In the genomic region with DNA sequence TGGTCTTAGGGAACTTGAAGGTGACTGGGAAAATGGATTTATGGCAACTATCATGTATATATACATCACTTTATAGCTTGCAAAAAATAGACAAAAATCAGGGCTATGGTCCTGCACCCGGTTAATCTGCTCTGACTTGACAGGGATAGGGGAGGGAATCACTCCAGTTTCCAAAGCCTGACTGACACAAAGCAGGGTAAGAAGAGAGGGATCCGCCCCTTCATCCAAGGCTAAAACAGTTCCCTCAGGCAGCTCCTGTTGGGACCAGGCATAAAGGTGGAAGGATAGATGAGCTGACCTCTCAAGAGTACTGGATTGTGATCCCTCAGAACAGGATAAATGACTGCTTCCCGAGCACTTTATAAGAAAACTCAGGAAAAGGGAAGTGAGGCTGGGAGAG, we compare ENCODE assay signal across 10 cellular contexts. TPM values are rescaled to one million over a fixed set of nuclear protein-coding genes. Genes with fewer than 3 reads are reported as not detected.
DNase-seq lines count a peak whose midpoint lies in the region; ATAC-seq, FAIRE-seq and TF ChIP-seq lines count a peak whose summit lies in the region.
"Had no signal": no experiment of that assay in that cellular context is flagged by ENCODE, and none has a peak within 500 bp of the region (broad histone marks: within the 10 kb centered on the region; RNA-seq: fewer than 3 reads in every experiment).

No MANE protein-coding gene starts in this region.

- 58% methylated on average over 3 of the region's 3 CpGs for WGBS in SK-N-SH (ENCODE audit: low lambda C conversion rate)
- WGBS in hepatocyte (ENCODE audit: low lambda C conversion rate, missing lambda C conversion rate) = 62% methylated on average over 3 of the region's 3 CpGs
- 52 to 72% (median 66%) methylated on average over 3 of the region's 3 CpGs for WGBS in spleen, 5 donors

- peak overlapping the region; percentile 87 for H3K4me2 ChIP-seq in SK-N-SH
- peak overlapping the region; percentile 77 for H3K4me2 ChIP-seq in hepatocyte

- peak overlapping the region; percentile 74 to 79 for H3K4me3 ChIP-seq in SK-N-SH (ENCODE audit: low read depth in 2 of 2, low read length in 1 of 2)
- H3K4me3 ChIP-seq in hepatocyte = no peak overlapping the region
- H3K4me3 ChIP-seq in spleen = peak overlapping the region in 7 of 8 donors; percentile 52 to 78 (median 61)

- TF ChIP-seq RAD21 in SK-N-SH (IDR thresholded peaks at IDR 0.05; ENCODE audit: low read length) = no peak

- no peaks in the 10 kb centered on the region for H3K9me2 ChIP-seq in SK-N-SH
- no peaks in the 10 kb centered on the region for H3K9me2 ChIP-seq in hepatocyte (replicated peaks; ENCODE audit: insufficient read depth)

- no peak for TF ChIP-seq EP300 in SK-N-SH (IDR thresholded peaks at IDR 0.05; ENCODE audit: borderline replicate concordance in 1 of 2, low read depth in 1 of 2, low read length in 1 of 2)

- peaks cover 0 to 42% of the 10 kb centered on the region in 2 experiments; a peak in 3 of 4 replicates for H3K4me1 ChIP-seq in SK-N-SH (ENCODE audit: control insufficient read depth in 1 of 2, insufficient read depth in 2 of 2, low read depth in 1 of 2, low read length in 1 of 2)
- H3K4me1 ChIP-seq in hepatocyte (ENCODE audit: insufficient read depth) = peaks cover 29% of the 10 kb centered on the region
- peaks cover 52 to 92% (median 74%) of the 10 kb centered on the region in 6 donors for H3K4me1 ChIP-seq in spleen

- no peak for ATAC-seq in SK-N-SH treated with all-trans-retinoic acid at 6 μM for 48 hours
- no peak for ATAC-seq in WTC11
- ATAC-seq: HCT116 had no signal

- H4K20me1 ChIP-seq in SK-N-SH (ENCODE audit: insufficient read depth) (no peaks in the 10 kb centered on the region), hepatocyte (ENCODE audit: insufficient read depth, poor library complexity, severe bottlenecking) (no peaks in the 10 kb centered on the region)

- H3K27me3 Mint-ChIP-seq in WTC11 (ENCODE audit: low read depth) = no peaks in the 10 kb centered on the region

- no peaks in the 10 kb centered on the region for H3K27me3 ChIP-seq in SK-N-SH (ENCODE audit: insufficient read depth)
- no peaks in the 10 kb centered on the region for H3K27me3 ChIP-seq in hepatocyte
- H3K27me3 ChIP-seq in spleen (replicated peaks in 1 of 7) = no peaks in the 10 kb centered on the region

- CTCF ChIA-PET in SK-N-SH (lab: Yijun Ruan, JAX) = interaction anchor here (1.1 to 37.5 kb wide), 10 partner anchors 10 to 285 kb away, joined by 3 to 640 read pairs (median 6); partner anchors contain the start of genes FLAD1, LENEP and ZBTB7B
- CTCF ChIA-PET in WTC11 (lab: Charles Lee) = interaction anchor here (0.6 to 3.8 kb wide), 7 partner anchors 17 to 395 kb away, joined by 3 to 77 read pairs (median 3); partner anchors contain the start of genes ADAM15 and SHC1

- peak overlapping the region; percentile 97 for H3K4me3 Mint-ChIP-seq in WTC11

- POLR2A ChIA-PET in SK-N-SH (lab: Yijun Ruan, JAX) (interaction anchor here (1.2 to 3.0 kb wide), 4 partner anchors 10 to 34 kb away, joined by 3 to 16 read pairs (median 6); partner anchors contain the start of gene SHC1), WTC11 (lab: Charles Lee) (interaction anchor here (2.0 to 4.6 kb wide), 2 partner anchors 11 to 17 kb away, joined by 7 to 66 read pairs; partner anchors contain the start of genes CKS1B and SHC1)

- TF ChIP-seq CTCF in SK-N-SH (IDR thresholded peaks at IDR 0.05) (no peak), WTC11 (IDR thresholded peaks at IDR 0.05) (no peak), hepatocyte (IDR thresholded peaks at IDR 0.05; ENCODE audit: poor library complexity) (no peak), spleen (IDR thresholded peaks at IDR 0.05 in 8 of 11, conservative IDR thresholded peaks at IDR 0.05 in 3 of 11) (no peak), D721Med (IDR thresholded peaks at IDR 0.05; ENCODE audit: insufficient read depth, missing control alignments) (no peak)

- no peak for DNase-seq in SK-N-SH
- no peak for DNase-seq in WTC11 (ENCODE audit: low spot score)
- no peak for DNase-seq in hepatocyte (ENCODE audit: low spot score)
- DNase-seq in spleen = no peak
- no peak for DNase-seq in GM19239 (ENCODE audit: insufficient read length, low spot score)
- no peak for DNase-seq in stimulated activated CD4-positive, alpha-beta T cell treated with anti-CD3 and anti-CD28 coated beads, Interleukin-2, amount 100 ng/mL, for 24 hours
- DNase-seq in D721Med (ENCODE audit: insufficient read length, low spot score) = no peak

- H3K9me3 ChIP-seq in SK-N-SH (no peaks in the 10 kb centered on the region), hepatocyte (ENCODE audit: low read depth) (no peaks in the 10 kb centered on the region), spleen (no peaks in the 10 kb centered on the region)

- H3K36me3 ChIP-seq in SK-N-SH (replicated peaks in 1 of 2; ENCODE audit: control insufficient read depth in 1 of 2, insufficient read depth in 2 of 2, low read length in 1 of 2) = peaks cover 0 to 27% of the 10 kb centered on the region in 2 experiments
- no peaks in the 10 kb centered on the region for H3K36me3 ChIP-seq in hepatocyte (replicated peaks; ENCODE audit: insufficient read depth, low read depth)
- H3K36me3 ChIP-seq in spleen = peaks cover 0 to 42% (median 30%) of the 10 kb centered on the region in 6 donors

- 0 out of 2 replicates have a peak overlapping the region, but pooled peaks have one; percentile 12 for H3K9ac ChIP-seq in SK-N-SH

- FAIRE-seq in GM19239 (lab: Jason Lieb, UNC) (no peak), D721Med (lab: Jason Lieb, UNC) (no peak)
- FAIRE-seq: A204.1 had no signal

- H3K9me3 Mint-ChIP-seq in WTC11 = no peaks in the 10 kb centered on the region

- H3F3A ChIP-seq in SK-N-SH (replicated peaks; ENCODE audit: insufficient read depth) = peaks cover 12% of the 10 kb centered on the region

- H3K79me2 ChIP-seq in SK-N-SH (ENCODE audit: insufficient read depth) = peaks cover 2% of the 10 kb centered on the region; the same call in 1 of the 2 replicates
- H3K79me2 ChIP-seq in hepatocyte = peaks cover 43% of the 10 kb centered on the region

- intact Hi-C loops in spleen (cut with DNase I; ENCODE audit: low total_unique reads) = no loop called here

- no peak overlapping the region for H3K27ac Mint-ChIP-seq in WTC11

- H3K4me1 Mint-ChIP-seq in WTC11 = peaks cover 48% of the 10 kb centered on the region

- TF ChIP-seq POLR2A in spleen (IDR thresholded peaks at IDR 0.05) = no peak

- peaks cover 5% of the 10 kb centered on the region for H3K36me3 Mint-ChIP-seq in WTC11

- H2AFZ ChIP-seq in SK-N-SH (ENCODE audit: low read depth) (no peak overlapping the region), hepatocyte (no peak overlapping the region)

- H3K27ac ChIP-seq in SK-N-SH (ENCODE audit: low read depth in 2 of 2, low read length in 1 of 2) (peak overlapping the region; percentile 71 to 91; a peak in 3 of 4 replicates), hepatocyte (peak overlapping the region; percentile 74), spleen (peak overlapping the region in 7 of 8 donors; percentile 35 to 89 (median 83))

TF ChIP-seq in SK-N-SH, 30 proteins besides CTCF, POLR2A, EP300 and RAD21 (continues in another document):
- TF ChIP-seq FOSL2 (IDR thresholded peaks at IDR 0.05; ENCODE audit: borderline replicate concordance, low read depth) (no peak), RFX5 (IDR thresholded peaks at IDR 0.05; ENCODE audit: low read length) (no peak), CHD2 (IDR thresholded peaks at IDR 0.05; ENCODE audit: low read length, partially characterized antibody) (no peak)

TF ChIP-seq in SK-N-SH treated with all-trans-retinoic acid at 6 μM for 48 hours, 23 proteins besides CTCF, POLR2A, EP300 and RAD21 (continues in another document):
- no peak for TF ChIP-seq GLIS3 (CRISPR knock-in tag; IDR thresholded peaks at IDR 0.05)
- no peak for TF ChIP-seq ARNTL (CRISPR knock-in tag; IDR thresholded peaks at IDR 0.05; ENCODE audit: borderline replicate concordance, low read depth)
- no peak for TF ChIP-seq ZFP30 (CRISPR knock-in tag; IDR thresholded peaks at IDR 0.05)

TF ChIP-seq in WTC11, 78 proteins besides CTCF, POLR2A, EP300 and RAD21 (continues in another document):
- TF ChIP-seq GRHL2 (CRISPR knock-in tag; IDR thresholded peaks at IDR 0.05; ENCODE audit: insufficient replicate concordance, severe bottlenecking) = no peak

RNA-seq across cellular contexts. Expression of gene PBXIP1, which starts 1.4 kb away (rescaled TPM):
- 55.9 and 64.3 TPM in 2 replicates for polyA plus RNA-seq in SK-N-SH (2012; rRNA removed)
- 35.9 and 48.4 TPM in 2 replicates for polyA plus RNA-seq in SK-N-SH (2012; cell fraction: cytosol; rRNA removed)
- 79.8 and 90.9 TPM in 2 replicates for polyA plus RNA-seq in SK-N-SH (2012; cell fraction: nucleus; rRNA removed)
- total RNA-seq in WTC11 (2021) = 26.5 to 30.7 TPM (median 28.4 TPM) in 3 replicates
- total RNA-seq in hepatocyte = 52.4 and 53.0 TPM in 2 replicates
- 61.0 and 65.5 TPM in 2 replicates for polyA plus RNA-seq in hepatocyte
- total RNA-seq in spleen = 100 to 1,000 TPM in 3 of 7 donors, 10 to 100 TPM in 4; 70.2 to 125 (median 95.0) TPM
- 10 to 100 TPM; 55.5 to 75.7 (median 62.2) TPM for polyA plus RNA-seq in spleen

RNA-seq across cellular contexts. Expression of gene PYGO2, which starts 7.0 kb away (rescaled TPM):
- polyA plus RNA-seq in SK-N-SH (2012; rRNA removed) (23.3 and 28.2 TPM in 2 replicates), hepatocyte (22.3 and 28.3 TPM in 2 replicates), spleen (10 to 100 TPM; 19.8 to 35.7 (median 19.9) TPM)
- polyA plus RNA-seq in SK-N-SH (2012; cell fraction: cytosol; rRNA removed) = 14.3 and 19.8 TPM in 2 replicates
- polyA plus RNA-seq in SK-N-SH (2012; cell fraction: nucleus; rRNA removed) = 36.8 and 45.8 TPM in 2 replicates
- total RNA-seq in WTC11 (2021) (37.4 to 38.8 TPM (median 38.0 TPM) in 3 replicates), hepatocyte (20.2 and 21.8 TPM in 2 replicates), spleen (10 to 100 TPM; 28.4 to 36.6 (median 35.5) TPM)

RNA-seq across cellular contexts. Expression of gene SHC1, which starts 16.0 kb away (rescaled TPM):
- polyA plus RNA-seq in SK-N-SH (2012; rRNA removed) (338 and 395 TPM in 2 replicates), hepatocyte (107 and 120 TPM in 2 replicates), spleen (10 to 100 TPM; 36.8 to 49.8 (median 48.6) TPM)
- polyA plus RNA-seq in SK-N-SH (2012; cell fraction: cytosol; rRNA removed) = 199 and 274 TPM in 2 replicates
- 1,066 and 1,388 TPM in 2 replicates for polyA plus RNA-seq in SK-N-SH (2012; cell fraction: nucleus; rRNA removed)
- total RNA-seq in WTC11 (2021) (180 to 199 TPM (median 180 TPM) in 3 replicates), hepatocyte (81.8 and 95.6 TPM in 2 replicates), spleen (100 to 1,000 TPM in 4 of 7 donors, 10 to 100 TPM in 3; 63.4 to 133 (median 108) TPM)

RNA-seq across cellular contexts. Expression of gene PMVK, which starts 18.0 kb away (rescaled TPM):
- polyA plus RNA-seq in SK-N-SH (2012; rRNA removed) (50.7 and 59.6 TPM in 2 replicates), hepatocyte (53.5 and 59.2 TPM in 2 replicates), spleen (10 to 100 TPM; 30.3 to 68.8 (median 42.2) TPM)
- 47.2 and 53.7 TPM in 2 replicates for polyA plus RNA-seq in SK-N-SH (2012; cell fraction: cytosol; rRNA removed)
- polyA plus RNA-seq in SK-N-SH (2012; cell fraction: nucleus; rRNA removed) = 20.1 and 23.1 TPM in 2 replicates
- total RNA-seq in WTC11 (2021) (26.8 to 38.7 TPM (median 36.8 TPM) in 3 replicates), hepatocyte (12.5 and 18.5 TPM in 2 replicates), spleen (10 to 100 TPM; 12.4 to 50.6 (median 33.8) TPM)

RNA-seq across cellular contexts. Expression of gene CKS1B, which starts 19.9 kb away (rescaled TPM):
- polyA plus RNA-seq in SK-N-SH (2012; rRNA removed) (256 and 308 TPM in 2 replicates), hepatocyte (91.3 and 102 TPM in 2 replicates), spleen (10 to 100 TPM; 17.0 to 51.5 (median 43.2) TPM)
- 286 and 340 TPM in 2 replicates for polyA plus RNA-seq in SK-N-SH (2012; cell fraction: cytosol; rRNA removed)
- polyA plus RNA-seq in SK-N-SH (2012; cell fraction: nucleus; rRNA removed) = 86.1 and 118 TPM in 2 replicates
- total RNA-seq in WTC11 (2021) (258 to 301 TPM (median 278 TPM) in 3 replicates), hepatocyte (40.4 and 41.5 TPM in 2 replicates), spleen (10 to 100 TPM; 15.7 to 42.5 (median 27.2) TPM)
